8 cellular contexts compared by ENCODE assay signal in the genomic region with DNA sequence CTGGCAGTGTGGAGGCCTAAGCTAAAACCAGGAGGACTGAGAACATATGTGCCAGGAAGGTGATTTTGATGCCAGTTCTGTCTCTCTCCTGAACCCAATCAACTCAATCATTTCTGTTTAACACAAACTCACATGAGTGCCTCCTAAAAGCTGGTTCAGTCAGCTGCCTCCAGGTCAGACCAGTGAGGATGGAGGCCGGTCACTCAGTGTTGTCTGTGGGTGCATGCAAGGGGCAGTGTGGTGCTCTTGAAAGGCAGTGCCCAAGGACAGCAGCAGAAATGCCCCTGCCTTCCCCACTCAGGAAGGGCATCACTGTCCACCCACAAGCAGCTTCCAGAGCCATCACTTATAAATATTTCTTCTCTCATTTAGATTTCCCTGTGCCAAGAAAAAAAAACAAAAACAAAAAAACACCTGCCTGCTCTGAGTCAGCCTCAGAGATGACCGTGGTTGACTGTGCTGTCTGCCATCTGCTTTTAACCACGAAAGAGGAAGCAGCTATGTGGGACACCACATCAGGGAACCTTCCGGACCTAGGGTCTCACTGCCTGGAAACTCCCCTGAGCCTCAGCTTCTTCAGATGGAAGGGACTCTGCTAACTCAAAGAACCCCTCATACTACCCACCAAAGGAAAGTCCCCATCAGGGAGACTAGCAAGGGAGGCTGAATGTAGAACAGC. TPM values are rescaled to one million over a fixed set of nuclear protein-coding genes. Genes with fewer than 3 reads are reported as not detected.
DNase-seq lines count a peak whose midpoint lies in the region; ATAC-seq and TF ChIP-seq lines count a peak whose summit lies in the region.

No MANE protein-coding gene starts in this region.

- peak; percentile 43 for ATAC-seq in GM18499 (IDR thresholded peaks at IDR 0.05; ENCODE audit: insufficient read depth, unreplicated experiment)
- peak; percentile 68 for ATAC-seq in HG02610 (IDR thresholded peaks at IDR 0.05; ENCODE audit: unreplicated experiment)
- peak; percentile 66 for ATAC-seq in activated CD8-positive, alpha-beta T cell treated with anti-CD3 and anti-CD28 coated beads for 36 hours

- CTCF ChIA-PET in activated CD8-positive, alpha-beta T cell treated with anti-CD3 and anti-CD28 coated beads for 36 hours (lab: Charles Lee), result interaction anchor here (1.0 to 4.3 kb wide), 13 partner anchors 9 to 278 kb away, joined by 3 to 21 read pairs (median 4); a partner anchor contains a TSS

- intact Hi-C loops in activated CD8-positive, alpha-beta T cell treated with anti-CD3 and anti-CD28 coated beads for 36 hours (cut with micrococcal nuclease), result no loop called here
- intact Hi-C loops in posterior vena cava (cut with DNase I), result no loop called here

- no peaks in the 10 kb centered on the region for H3K9me3 Mint-ChIP-seq in activated CD8-positive, alpha-beta T cell treated with anti-CD3 and anti-CD28 coated beads for 36 hours

- peak overlapping the region; percentile 43 for H3K4me3 Mint-ChIP-seq in activated CD8-positive, alpha-beta T cell treated with anti-CD3 and anti-CD28 coated beads for 36 hours

- POLR2A ChIA-PET in activated CD8-positive, alpha-beta T cell treated with anti-CD3 and anti-CD28 coated beads for 36 hours (lab: Charles Lee), result interaction anchor here (0.6 to 7.8 kb wide), 16 partner anchors 9 to 565 kb away, joined by 3 to 163 read pairs (median 3); a partner anchor contains a TSS

- H3K4me1 Mint-ChIP-seq in activated CD8-positive, alpha-beta T cell treated with anti-CD3 and anti-CD28 coated beads for 36 hours (ENCODE audit: low read depth), result peaks cover 84% of the 10 kb centered on the region

- peak overlapping the region; percentile 32 for H3K27ac ChIP-seq in epithelial cell of prostate

- TF ChIP-seq CTCF in activated CD8-positive, alpha-beta T cell treated with anti-CD3 and anti-CD28 coated beads for 36 hours (IDR thresholded peaks at IDR 0.05), result no peak

- H3K36me3 Mint-ChIP-seq in activated CD8-positive, alpha-beta T cell treated with anti-CD3 and anti-CD28 coated beads for 36 hours (ENCODE audit: low read depth), result peaks cover 12% of the 10 kb centered on the region

- H3K27me3 Mint-ChIP-seq in activated CD8-positive, alpha-beta T cell treated with anti-CD3 and anti-CD28 coated beads for 36 hours, result no peaks in the 10 kb centered on the region

- peak overlapping the region; percentile 95 for H3K27ac Mint-ChIP-seq in activated CD8-positive, alpha-beta T cell treated with anti-CD3 and anti-CD28 coated beads for 36 hours

- peak; percentile 29 for DNase-seq in NCI-H1694 treated with DMSO at 0.1 percent for 48 hours (lab: John Stamatoyannopoulos, UW)
- DNase-seq in activated CD8-positive, alpha-beta T cell treated with anti-CD3 and anti-CD28 coated beads for 36 hours, result peak; percentile 94
- DNase-seq in epithelial cell of prostate (ENCODE audit: low read depth, low spot score), result peak; percentile 57
- peak; percentile 64 to 70 (median 70) for DNase-seq in stimulated activated CD4-positive, alpha-beta T cell treated with anti-CD3 and anti-CD28 coated beads, Interleukin-12 subunit alpha, Interleukin-12 subunit beta, amount 100 ng/mL, for 48 hours (ENCODE audit: low read depth in 2 of 3, low spot score in 1 of 3)
- DNase-seq in dedifferentiated amniotic fluid mesenchymal stem cell (ENCODE audit: extremely low spot score), result no peak
- DNase-seq in posterior vena cava (ENCODE audit: low spot score), result no peak

RNA-seq across cellular contexts. Expression of a gene that starts 39.1 kb away (rescaled TPM):
- 10 to 100 TPM; 32.6 to 34.7 TPM for total RNA-seq in activated CD8-positive, alpha-beta T cell treated with anti-CD3 and anti-CD28 coated beads for 36 hours
- 10 to 100 TPM; 47.4 to 56.7 TPM for total RNA-seq in posterior vena cava

Comparison
In these comparisons a context has a peak if more than half of its experiments do, and no peak if none do; other contexts are left out.
1. DNase-seq: peak in NCI-H1694 treated with DMSO at 0.1 percent for 48 hours (single experiment), activated CD8-positive, alpha-beta T cell treated with anti-CD3 and anti-CD28 coated beads for 36 hours (single experiment), epithelial cell of prostate (single experiment) and stimulated activated CD4-positive, alpha-beta T cell treated with anti-CD3 and anti-CD28 coated beads, Interleukin-12 subunit alpha, Interleukin-12 subunit beta, amount 100 ng/mL, for 48 hours (3 of 3); none in dedifferentiated amniotic fluid mesenchymal stem cell (single experiment) and posterior vena cava (single experiment).
2. Peak in every context shown above with its lines, with median percentiles within 50 percentile points of each other: ATAC-seq.